Comparison of ENCODE assay signal across 9 cellular contexts in genomic region chr2:191611614-191612013, GRCh38.
DNase-seq lines count a peak whose midpoint lies in the region; ATAC-seq, FAIRE-seq and TF ChIP-seq lines count a peak whose summit lies in the region.
"Had no signal": no experiment of that assay in that cellular context is flagged by ENCODE, and none has a peak within 500 bp of the region (broad histone marks: within the 10 kb centered on the region; RNA-seq: fewer than 3 reads in every experiment).

No MANE protein-coding gene starts in this region.

- H3K9ac ChIP-seq in astrocyte (ENCODE audit: low read length) (peak overlapping the region; percentile 58), neural progenitor cell (no peak overlapping the region)

- H3K36me3 ChIP-seq in astrocyte (ENCODE audit: insufficient read depth, low read length) (no peaks in the 10 kb centered on the region), H7 (replicated peaks; ENCODE audit: control insufficient read depth, insufficient read depth, low read length) (no peaks in the 10 kb centered on the region), neural progenitor cell (no peaks in the 10 kb centered on the region)

- H3K4me2 ChIP-seq in astrocyte (ENCODE audit: low read length): peak overlapping the region; percentile 48
- no peak overlapping the region for H3K4me2 ChIP-seq in neural progenitor cell

- H3K4me1 ChIP-seq in astrocyte (ENCODE audit: insufficient read depth, low read length) (peaks cover 10% of the 10 kb centered on the region), neural progenitor cell (no peaks in the 10 kb centered on the region)

- H4K20me1 ChIP-seq in astrocyte (ENCODE audit: insufficient read depth, low read length) (no peaks in the 10 kb centered on the region), neural progenitor cell (ENCODE audit: low read depth) (no peaks in the 10 kb centered on the region)

- POLR2A ChIA-PET in activated CD4-positive, alpha-beta memory T cell treated with anti-CD3 and anti-CD28 coated beads for 36 hours (lab: Charles Lee): no interaction called here

- H3K27ac Mint-ChIP-seq in astrocyte (ENCODE audit: unreplicated experiment) (peak overlapping the region; percentile 96), neural progenitor cell (no peak overlapping the region)
- H3K27ac Mint-ChIP-seq in activated CD4-positive, alpha-beta memory T cell treated with anti-CD3 and anti-CD28 coated beads for 36 hours: no peak overlapping the region

- no peak overlapping the region for H2AFZ ChIP-seq in astrocyte (ENCODE audit: low read depth, low read length)
- no peak overlapping the region for H2AFZ ChIP-seq in neural progenitor cell (replicated peaks)

- H3K4me3 ChIP-seq in GM12864 (ENCODE audit: low read depth, low read length) (no peak overlapping the region), astrocyte (ENCODE audit: insufficient read depth, low read depth, low read length) (no peak overlapping the region), H7 (ENCODE audit: insufficient read depth, low read depth, low read length) (no peak overlapping the region), neural progenitor cell (no peak overlapping the region)

- no peaks in the 10 kb centered on the region for H3K79me2 ChIP-seq in astrocyte (ENCODE audit: insufficient read depth, low read length)
- H3K79me2 ChIP-seq in neural progenitor cell (ENCODE audit: low read depth): no peaks in the 10 kb centered on the region

- H3K4me3 Mint-ChIP-seq in astrocyte (ENCODE audit: unreplicated experiment) (no peak overlapping the region), neural progenitor cell (no peak overlapping the region)
- H3K4me3 Mint-ChIP-seq in activated CD4-positive, alpha-beta memory T cell treated with anti-CD3 and anti-CD28 coated beads for 36 hours: no peak overlapping the region
- H3K4me3 Mint-ChIP-seq: activated T-cell treated with anti-CD3 and anti-CD28 coated beads, Interleukin-2, amount 50 U/mL, for 4 hours had no signal

- H3K27me3 Mint-ChIP-seq in astrocyte (ENCODE audit: low read depth, unreplicated experiment) (no peaks in the 10 kb centered on the region), neural progenitor cell (ENCODE audit: insufficient read depth, low read depth) (no peaks in the 10 kb centered on the region)
- no peaks in the 10 kb centered on the region for H3K27me3 Mint-ChIP-seq in activated CD4-positive, alpha-beta memory T cell treated with anti-CD3 and anti-CD28 coated beads for 36 hours

- DNase-seq in GM12864 (ENCODE audit: low read depth): peak; percentile 67
- DNase-seq in astrocyte (ENCODE audit: low read depth): no peak
- no peak for DNase-seq in activated CD4-positive, alpha-beta memory T cell treated with anti-CD3 and anti-CD28 coated beads for 36 hours
- DNase-seq in H7: no peak
- no peak for DNase-seq in neural progenitor cell (ENCODE audit: low spot score)
- no peak for DNase-seq in cerebellum (ENCODE audit: low spot score)
- DNase-seq: activated T-cell treated with anti-CD3 and anti-CD28 coated beads, Interleukin-2, amount 50 U/mL, for 4 hours had no signal

- H3K4me1 Mint-ChIP-seq in astrocyte (ENCODE audit: low read depth, unreplicated experiment): peaks cover 15% of the 10 kb centered on the region
- H3K4me1 Mint-ChIP-seq in activated CD4-positive, alpha-beta memory T cell treated with anti-CD3 and anti-CD28 coated beads for 36 hours (ENCODE audit: low read depth): peaks cover 8% of the 10 kb centered on the region
- H3K4me1 Mint-ChIP-seq in neural progenitor cell: no peaks in the 10 kb centered on the region

- TF ChIP-seq CTCF in GM12864 (IDR thresholded peaks at IDR 0.05; ENCODE audit: low read depth, low read length, missing control alignments) (no peak), astrocyte (IDR thresholded peaks at IDR 0.05; ENCODE audit: insufficient read depth, low read depth, low read length) (no peak), neural progenitor cell (IDR thresholded peaks at IDR 0.05) (no peak)

- ATAC-seq in GM21381 (IDR thresholded peaks at IDR 0.05; ENCODE audit: unreplicated experiment) (peak; percentile 97), HG03354 (IDR thresholded peaks at IDR 0.05; ENCODE audit: poor library complexity, severe bottlenecking, unreplicated experiment) (peak; percentile 97)
- ATAC-seq: activated T-cell treated with anti-CD3 and anti-CD28 coated beads, Interleukin-2, amount 50 U/mL, for 4 hours had no signal

- H3K36me3 Mint-ChIP-seq in astrocyte (ENCODE audit: low read depth, unreplicated experiment): no peaks in the 10 kb centered on the region
- H3K36me3 Mint-ChIP-seq in activated CD4-positive, alpha-beta memory T cell treated with anti-CD3 and anti-CD28 coated beads for 36 hours: no peaks in the 10 kb centered on the region
- H3K36me3 Mint-ChIP-seq in neural progenitor cell: no peaks in the 10 kb centered on the region

- CTCF ChIA-PET in activated CD4-positive, alpha-beta memory T cell treated with anti-CD3 and anti-CD28 coated beads for 36 hours (lab: Charles Lee): no interaction called here

- peaks cover 6% of the 10 kb centered on the region for H3K9me3 Mint-ChIP-seq in astrocyte (ENCODE audit: unreplicated experiment)
- no peaks in the 10 kb centered on the region for H3K9me3 Mint-ChIP-seq in activated CD4-positive, alpha-beta memory T cell treated with anti-CD3 and anti-CD28 coated beads for 36 hours
- H3K9me3 Mint-ChIP-seq in neural progenitor cell: no peaks in the 10 kb centered on the region
- H3K9me3 Mint-ChIP-seq: activated T-cell treated with anti-CD3 and anti-CD28 coated beads, Interleukin-2, amount 50 U/mL, for 4 hours had no signal

- H3F3A ChIP-seq in neural progenitor cell (ENCODE audit: low read depth): no peaks in the 10 kb centered on the region

- FAIRE-seq in astrocyte (lab: Jason Lieb, UNC): peak; percentile 50

- H3K9me3 ChIP-seq in astrocyte (ENCODE audit: insufficient read depth, low read depth, low read length) (no peaks in the 10 kb centered on the region), neural progenitor cell (ENCODE audit: low read depth) (no peaks in the 10 kb centered on the region)

- intact Hi-C loops in activated CD4-positive, alpha-beta memory T cell treated with anti-CD3 and anti-CD28 coated beads for 36 hours (cut with micrococcal nuclease): no loop called here

- H3K27ac ChIP-seq in astrocyte (ENCODE audit: low read depth, low read length): peak overlapping the region; percentile 91
- H3K27ac ChIP-seq in neural progenitor cell: no peak overlapping the region

- H3K27me3 ChIP-seq in astrocyte (ENCODE audit: insufficient read depth, low read length): no peaks in the 10 kb centered on the region
- H3K27me3 ChIP-seq in H7 (ENCODE audit: control insufficient read depth, insufficient read depth, low read length): no peaks in the 10 kb centered on the region
- no peaks in the 10 kb centered on the region for H3K27me3 ChIP-seq in neural progenitor cell
